ENCODE assay signal across 1 cellular context in genomic region chr4:105710012-105710600, GRCh38.
TF ChIP-seq lines count a peak whose summit lies in the region.

No MANE protein-coding gene starts in this region.

TF ChIP-seq in GM23338, 12 proteins besides CTCF, POLR2A, EP300 and RAD21 (continued from another document):
- TF ChIP-seq ETS1 (IDR thresholded peaks at IDR 0.05) (no peak), POLR2AphosphoS5 (IDR thresholded peaks at IDR 0.05; ENCODE audit: low read depth) (no peak)
